ENCODE assay signal across 1 cellular context in genomic region chr4:40564004-40564403, GRCh38.
TF ChIP-seq lines count a peak whose summit lies in the region.

No MANE protein-coding gene starts in this region.

TF ChIP-seq in GM12878, 131 proteins besides CTCF, POLR2A, EP300 and RAD21 (continued from another document):
- TF ChIP-seq ZBTB4 (CRISPR knock-in tag; IDR thresholded peaks at IDR 0.05), result no peak
- TF ChIP-seq SUPT20H (IDR thresholded peaks at IDR 0.05; ENCODE audit: borderline replicate concordance, control insufficient read depth, low read depth, low read length), result no peak
- TF ChIP-seq YY1 (IDR thresholded peaks at IDR 0.05; ENCODE audit: low read depth, low read length), result no peak
- TF ChIP-seq ZNF687 (IDR thresholded peaks at IDR 0.05), result no peak
- no peak for TF ChIP-seq ZNF274 (IDR thresholded peaks at IDR 0.05; ENCODE audit: insufficient read depth, insufficient read length)
- no peak for TF ChIP-seq KAT2A (conservative IDR thresholded peaks at IDR 0.05; ENCODE audit: control insufficient read depth, low read depth, low read length)
- no peak for TF ChIP-seq NFXL1 (IDR thresholded peaks at IDR 0.05; ENCODE audit: borderline replicate concordance)
- no peak for TF ChIP-seq BHLHE40 (IDR thresholded peaks at IDR 0.05; ENCODE audit: borderline replicate concordance in 1 of 2, low read depth in 2 of 2, low read length in 1 of 2)
- TF ChIP-seq EGR1 (IDR thresholded peaks at IDR 0.05; ENCODE audit: borderline replicate concordance in 1 of 2, low read depth in 2 of 2, low read length in 2 of 2), result no peak
- TF ChIP-seq CREB1 (IDR thresholded peaks at IDR 0.05; ENCODE audit: low read depth), result 0 out of 2 replicates have a peak, but pooled peaks have one; percentile 18
- no peak for TF ChIP-seq RBBP5 (conservative IDR thresholded peaks at IDR 0.05)
- no peak for TF ChIP-seq TCF3 (IDR thresholded peaks at IDR 0.05; ENCODE audit: borderline replicate concordance, insufficient read depth, low read depth, low read length)
- no peak for TF ChIP-seq FOXM1 (IDR thresholded peaks at IDR 0.05; ENCODE audit: low read depth, low read length)
- TF ChIP-seq LARP7 (IDR thresholded peaks at IDR 0.05), result no peak
- no peak for TF ChIP-seq IRF5 (IDR thresholded peaks at IDR 0.05; ENCODE audit: borderline replicate concordance)
- TF ChIP-seq ZNF207 (IDR thresholded peaks at IDR 0.05; ENCODE audit: borderline replicate concordance), result no peak
- no peak for TF ChIP-seq ELK1 (IDR thresholded peaks at IDR 0.05; ENCODE audit: low read depth, low read length)
- no peak for TF ChIP-seq HDAC6 (IDR thresholded peaks at IDR 0.05; ENCODE audit: unreplicated experiment)
- no peak for TF ChIP-seq DPF2 (IDR thresholded peaks at IDR 0.05)
- TF ChIP-seq MEF2A (IDR thresholded peaks at IDR 0.05; ENCODE audit: insufficient read depth, low read depth, low read length), result no peak
- TF ChIP-seq ZNF217 (IDR thresholded peaks at IDR 0.05), result no peak
TF ChIP-seq in GM12878: peak in this region for 5.
